ENCODE assay signal across 9 cellular contexts in genomic region chr18:79576686-79577351, GRCh38.
DNase-seq lines count a peak whose midpoint lies in the region; ATAC-seq lines count a peak whose summit lies in the region.
"Had no signal": no experiment of that assay in that cellular context is flagged by ENCODE, and none has a peak within 500 bp of the region (broad histone marks: within the 10 kb centered on the region; RNA-seq: fewer than 3 reads in every experiment).

No MANE protein-coding gene starts in this region.

- H3K27me3 ChIP-seq in layer of hippocampus (ENCODE audit: control insufficient read depth, insufficient read depth, low read length) = no peaks in the 10 kb centered on the region

- ATAC-seq in GM18517 (IDR thresholded peaks at IDR 0.05; ENCODE audit: unreplicated experiment) (no peak), GM18520 (IDR thresholded peaks at IDR 0.05; ENCODE audit: unreplicated experiment) (no peak)

- H3K27ac ChIP-seq in caudate nucleus (ENCODE audit: low read depth, low read length) (peak overlapping the region; percentile 48), layer of hippocampus (ENCODE audit: low read depth, low read length) (peak overlapping the region; percentile 24)
- H3K27ac ChIP-seq: SK-N-MC had no signal

- DNase-seq in NCI-H2081 (lab: John Stamatoyannopoulos, UW) = peak; percentile 43 to 65
- DNase-seq in caudate nucleus (lab: John Stamatoyannopoulos, UW) = peak in 58 of 61 donors; percentile 26 to 91 (median 79)
- peak; percentile 93 for DNase-seq in superior temporal gyrus (ENCODE audit: extremely low spot score)
- DNase-seq in activated gamma-delta T cell (lab: John Stamatoyannopoulos, UW) = no peak
- DNase-seq: activated T-cell treated with anti-CD3 and anti-CD28 coated beads, Interleukin-2, amount 50 U/mL, for 24 hours had no signal
